In the genomic region with DNA sequence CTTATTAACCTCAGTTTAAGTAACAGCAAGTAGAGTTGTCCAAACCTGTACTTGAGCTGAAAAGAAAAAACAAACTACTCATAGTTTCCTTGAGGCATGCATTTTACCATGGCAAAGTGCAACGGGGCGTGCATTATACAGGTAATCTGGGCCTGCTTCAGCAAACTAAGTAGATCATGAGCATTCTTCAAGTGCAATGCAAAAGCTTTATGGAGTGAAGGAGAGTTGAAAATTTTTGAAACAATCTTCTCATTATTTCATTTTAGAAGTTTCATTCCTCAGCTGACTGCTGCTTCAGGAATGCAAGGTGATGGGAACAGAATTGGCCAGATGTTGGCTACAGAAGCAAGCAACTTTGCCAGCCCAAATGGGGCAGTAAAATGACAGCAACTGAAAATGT, we compare ENCODE assay signal across 21 cellular contexts.
A peak's percentile ranks its signal among the peaks of the same experiment; 100 is the strongest.
DNase-seq lines count a peak whose midpoint lies in the region; ATAC-seq and TF ChIP-seq lines count a peak whose summit lies in the region.
"Had no signal": no experiment of that assay in that cellular context is flagged by ENCODE, and none has a peak within 500 bp of the region (broad histone marks: within the 10 kb centered on the region; RNA-seq: fewer than 3 reads in every experiment).

No MANE protein-coding gene starts in this region.

- H3K36me3 ChIP-seq in smooth muscle cell (ENCODE audit: low read depth): no peaks in the 10 kb centered on the region
- H3K36me3 ChIP-seq: BLaER1 treated with 17β-estradiol and CSF1 and Interleukin-3, amounts not matched to agents 10 nM and 100 nM; HAP-1 had no signal

- no peak overlapping the region for H2AFZ ChIP-seq in smooth muscle cell (ENCODE audit: low read depth)

- H3K9me3 ChIP-seq in smooth muscle cell (replicated peaks; ENCODE audit: low read depth): no peaks in the 10 kb centered on the region
- H3K9me3 ChIP-seq: A549; BLaER1 treated with 17β-estradiol and CSF1 and Interleukin-3, amounts not matched to agents 10 nM and 100 nM; HAP-1 had no signal

- DNase-seq in Caki2 (ENCODE audit: low read depth) (peak; percentile 49), astrocyte of the hippocampus (ENCODE audit: low read depth, low spot score) (peak; percentile 65), foreskin keratinocyte (peak; percentile 21 to 55), retinal pigment epithelial cell (ENCODE audit: low read depth) (peak; percentile 37), smooth muscle cell (lab: John Stamatoyannopoulos, UW; ENCODE audit: unreplicated experiment) (no peak)
- DNase-seq: CD8-positive, alpha-beta T cell; DMS79 treated with DMSO at 0.1 percent for 48 hours; Karpas-422; MM.1S; NCI-H1092 treated with DMSO at 0.1 percent for 48 hours; NCI-H146; NCI-H2029 treated with DMSO at 0.1 percent for 48 hours; NCI-H2171; NCI-H446; NK-92 treated with Interleukin-12 subunit alpha and Interleukin-12 subunit beta, amount 100 ng/mL, for 24 hours had no signal

- in situ Hi-C loops in Caki2 (cut with HindIII; ENCODE audit: low pct_unique_long_range_greater_than_20kb, low sequenced_read_pairs): no loop called here

- no peaks in the 10 kb centered on the region for H3K27me3 ChIP-seq in foreskin keratinocyte
- H3K27me3 ChIP-seq in smooth muscle cell (ENCODE audit: low read depth): no peaks in the 10 kb centered on the region

- H3K27ac ChIP-seq in foreskin keratinocyte (no peak overlapping the region), smooth muscle cell (ENCODE audit: low read depth) (no peak overlapping the region)
- H3K27ac ChIP-seq: A549; BLaER1 treated with 17β-estradiol and CSF1 and Interleukin-3, amounts not matched to agents 10 nM and 100 nM had no signal

- no peak overlapping the region for H3K9ac ChIP-seq in smooth muscle cell (ENCODE audit: low read depth)
- H3K9ac ChIP-seq: BLaER1 treated with 17β-estradiol and CSF1 and Interleukin-3, amounts not matched to agents 10 nM and 100 nM had no signal

- no peak for ATAC-seq in foreskin keratinocyte
- no peak for ATAC-seq in GM18498 (IDR thresholded peaks at IDR 0.05; ENCODE audit: unreplicated experiment)
- ATAC-seq in GM18907 (IDR thresholded peaks at IDR 0.05; ENCODE audit: unreplicated experiment): no peak
- ATAC-seq: A549; CD8-positive, alpha-beta T cell; Right ventricle myocardium inferior had no signal

- no peaks in the 10 kb centered on the region for H3F3A ChIP-seq in smooth muscle cell (ENCODE audit: low read depth)

- H3K79me2 ChIP-seq in smooth muscle cell (ENCODE audit: low read depth): no peaks in the 10 kb centered on the region

- H4K20me1 ChIP-seq in smooth muscle cell (ENCODE audit: low read depth): no peaks in the 10 kb centered on the region

- 82% methylated on average over 2 of the region's 2 CpGs for WGBS in smooth muscle cell (ENCODE audit: low lambda C conversion rate)

- no peak overlapping the region for H3K4me2 ChIP-seq in smooth muscle cell
- H3K4me2 ChIP-seq: A549; BLaER1 treated with 17β-estradiol and CSF1 and Interleukin-3, amounts not matched to agents 10 nM and 100 nM had no signal

- H3K4me1 ChIP-seq in foreskin keratinocyte (no peaks in the 10 kb centered on the region), smooth muscle cell (ENCODE audit: low read depth) (no peaks in the 10 kb centered on the region)
- H3K4me1 ChIP-seq: A549; BLaER1 treated with 17β-estradiol and CSF1 and Interleukin-3, amounts not matched to agents 10 nM and 100 nM; HAP-1 had no signal

- TF ChIP-seq CTCF in foreskin keratinocyte (conservative IDR thresholded peaks at IDR 0.05) (no peak), retinal pigment epithelial cell (conservative IDR thresholded peaks at IDR 0.05; ENCODE audit: low read depth, low read length) (no peak), smooth muscle cell (IDR thresholded peaks at IDR 0.05; ENCODE audit: borderline replicate concordance, insufficient read depth, poor library complexity, severe bottlenecking) (no peak)

- H3K4me3 ChIP-seq in retinal pigment epithelial cell (ENCODE audit: low read length): no peak overlapping the region
- no peak overlapping the region for H3K4me3 ChIP-seq in smooth muscle cell
- H3K4me3 ChIP-seq: A549; BLaER1 treated with 17β-estradiol and CSF1 and Interleukin-3, amounts not matched to agents 10 nM and 100 nM; HAP-1 had no signal
